Comparison of ENCODE assay signal across 14 cellular contexts in the genomic region with DNA sequence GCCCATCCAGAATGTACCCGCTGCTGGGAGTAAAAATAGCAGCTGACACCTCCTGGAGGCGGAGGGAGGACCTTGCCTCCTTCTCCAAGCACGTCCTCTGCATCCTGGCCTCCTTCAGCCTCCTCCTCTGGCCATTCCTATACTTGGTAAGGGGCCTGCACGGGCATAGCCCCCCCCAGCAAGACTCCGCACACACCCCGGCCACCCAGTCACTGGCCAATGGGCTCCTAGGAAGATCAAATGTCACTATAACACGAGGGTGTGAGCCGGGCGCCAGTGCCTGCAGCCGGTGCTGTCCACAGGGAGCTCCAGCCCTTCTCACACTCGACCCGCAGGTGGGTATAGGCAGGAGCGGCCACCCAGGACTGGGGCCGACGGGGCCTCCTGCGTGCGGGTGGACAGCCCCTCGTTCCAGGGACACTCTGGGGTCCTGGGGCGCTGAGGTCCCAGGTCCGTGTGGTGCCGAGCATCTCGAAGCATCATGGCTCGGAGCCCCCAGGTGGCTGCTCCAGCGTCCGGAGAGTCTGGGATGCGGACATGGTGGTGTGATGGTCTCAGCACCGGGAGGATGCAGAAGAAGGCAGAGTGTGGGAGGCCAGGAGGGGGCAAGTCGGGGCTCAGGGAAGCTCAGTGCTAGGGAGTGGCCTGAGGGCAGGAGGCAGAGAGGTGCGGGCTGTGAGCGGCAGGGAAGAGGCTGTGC. TPM values are rescaled to one million over a fixed set of nuclear protein-coding genes. Genes with fewer than 3 reads are reported as not detected.
DNase-seq lines count a peak whose midpoint lies in the region; ATAC-seq and TF ChIP-seq lines count a peak whose summit lies in the region.
"Had no signal": no experiment of that assay in that cellular context is flagged by ENCODE, and none has a peak within 500 bp of the region (broad histone marks: within the 10 kb centered on the region; RNA-seq: fewer than 3 reads in every experiment).

A gene (plus strand): TSS at position 276 of the 700 bp plus-strand sequence. CDS start 3,172 bp downstream, outside the sequence.

- H3K9ac ChIP-seq in H9 (ENCODE audit: extremely low read depth, insufficient read length, low read length): no peak within 1 kb of the TSS

- no peak within 1 kb of the TSS for H2BK120ac ChIP-seq in H9 (ENCODE audit: low read depth, low read length, poor library complexity, severe bottlenecking)

- H3K23me2 ChIP-seq in H9 (ENCODE audit: insufficient read length, low read depth, low read length, poor library complexity, severe bottlenecking): no peaks in the 10 kb centered on the region

- POLR2A ChIA-PET in activated naive CD8-positive, alpha-beta T cell treated with anti-CD3 and anti-CD28 coated beads, Interleukin-2, amount 10 ng/mL, durations not matched to agents 7 days and 5 days (lab: Charles Lee): interaction anchor here (1.0 to 3.6 kb wide), 3 partner anchors 16 to 30 kb away, joined by 3 to 31 read pairs (median 4); no protein-coding TSS in a partner anchor

- H4K20me1 ChIP-seq in H9 (ENCODE audit: control insufficient read depth, insufficient read depth, insufficient read length): no peaks in the 10 kb centered on the region

- H3K79me1 ChIP-seq in H9 (ENCODE audit: insufficient read depth, low read depth, low read length, poor library complexity, severe bottlenecking): no peaks in the 10 kb centered on the region

- no peak within 1 kb of the TSS; the same call in 1 of the 2 replicates for H3K14ac ChIP-seq in H9 (ENCODE audit: insufficient read depth, low read length)

- H3K18ac ChIP-seq in H9 (ENCODE audit: insufficient read length, low read depth, low read length): no peak within 1 kb of the TSS

- peak within 1 kb of the TSS; percentile 83 to 84 for H3K27ac ChIP-seq in uterus
- H3K27ac ChIP-seq in H9 (ENCODE audit: insufficient read length, low read depth, low read length): no peak within 1 kb of the TSS
- H3K27ac ChIP-seq: lower lobe of right lung had no signal

- H3K56ac ChIP-seq in H9 (ENCODE audit: insufficient read length, low read depth, low read length): no peak within 1 kb of the TSS

- no peak within 1 kb of the TSS for H4K5ac ChIP-seq in H9 (ENCODE audit: insufficient read length, low read depth, low read length)

- no peak within 1 kb of the TSS for H3K27ac Mint-ChIP-seq in activated naive CD8-positive, alpha-beta T cell treated with anti-CD3 and anti-CD28 coated beads, Interleukin-2, amount 10 ng/mL, durations not matched to agents 7 days and 5 days
- no peak within 1 kb of the TSS for H3K27ac Mint-ChIP-seq in activated naive CD8-positive, alpha-beta T cell treated with anti-CD3 and anti-CD28 coated beads for 36 hours
- H3K27ac Mint-ChIP-seq in chondrocyte (ENCODE audit: unreplicated experiment) (no peak within 1 kb of the TSS), mesothelial cell of epicardium (no peak within 1 kb of the TSS), H9 (no peak within 1 kb of the TSS)
- H3K27ac Mint-ChIP-seq: activated CD4-positive, alpha-beta memory T cell treated with anti-CD3 and anti-CD28 coated beads, Interleukin-2, amount 10 ng/mL, durations not matched to agents 7 days and 5 days had no signal

- no peak within 1 kb of the TSS for H4K8ac ChIP-seq in H9 (replicated peaks; ENCODE audit: insufficient read length, low read depth, low read length)

- peaks cover 5% of the 10 kb centered on the region for H3K36me3 Mint-ChIP-seq in activated naive CD8-positive, alpha-beta T cell treated with anti-CD3 and anti-CD28 coated beads, Interleukin-2, amount 10 ng/mL, durations not matched to agents 7 days and 5 days
- H3K36me3 Mint-ChIP-seq in activated naive CD8-positive, alpha-beta T cell treated with anti-CD3 and anti-CD28 coated beads for 36 hours: peaks cover 2% of the 10 kb centered on the region
- H3K36me3 Mint-ChIP-seq in chondrocyte (ENCODE audit: low read depth) (peaks cover 2% of the 10 kb centered on the region), mesothelial cell of epicardium (no peaks in the 10 kb centered on the region), H9 (ENCODE audit: insufficient read depth in 1 of 3, low read depth in 3 of 3) (no peaks in the 10 kb centered on the region; a peak in 1 of 7 replicates)

- H2BK12ac ChIP-seq in H9 (ENCODE audit: insufficient read length, low read depth, low read length): no peak within 1 kb of the TSS

- H3K4me1 Mint-ChIP-seq in activated naive CD8-positive, alpha-beta T cell treated with anti-CD3 and anti-CD28 coated beads, Interleukin-2, amount 10 ng/mL, durations not matched to agents 7 days and 5 days: peaks cover 7% of the 10 kb centered on the region
- peaks cover 7% of the 10 kb centered on the region for H3K4me1 Mint-ChIP-seq in activated naive CD8-positive, alpha-beta T cell treated with anti-CD3 and anti-CD28 coated beads for 36 hours
- H3K4me1 Mint-ChIP-seq in chondrocyte (ENCODE audit: low read depth): peaks cover 2% of the 10 kb centered on the region
- H3K4me1 Mint-ChIP-seq in mesothelial cell of epicardium: peaks cover 21% of the 10 kb centered on the region
- H3K4me1 Mint-ChIP-seq in H9: peaks cover 3 to 6% of the 10 kb centered on the region in 2 experiments; a peak in 3 of 4 replicates

- H3K4ac ChIP-seq in H9 (ENCODE audit: low read depth, low read length): no peak within 1 kb of the TSS

- no CpG with 5 or more reads among the region's 30 CpGs for WGBS in H9 (ENCODE audit: extremely low coverage, insufficient read length, low lambda C conversion rate)

- TF ChIP-seq CTCF in chondrocyte (IDR thresholded peaks at IDR 0.05) (peak; percentile 44), mesothelial cell of epicardium (IDR thresholded peaks at IDR 0.05; ENCODE audit: unreplicated experiment) (no peak), uterus (IDR thresholded peaks at IDR 0.05) (no peak), H9 (conservative IDR thresholded peaks at IDR 0.05) (no peak)

- H3K36me3 ChIP-seq in uterus: no peaks in the 10 kb centered on the region
- H3K36me3 ChIP-seq: lower lobe of right lung, tibial artery had no signal

- H3K4me3 ChIP-seq in uterus: no peak within 1 kb of the TSS
- H3K4me3 ChIP-seq: lower lobe of right lung, tibial artery had no signal

- H2AFZ ChIP-seq in H9 (ENCODE audit: low read length): no peak within 1 kb of the TSS

- no peak within 1 kb of the TSS for H2BK15ac ChIP-seq in H9 (ENCODE audit: low read depth, low read length)

- H3K27me3 Mint-ChIP-seq in activated naive CD8-positive, alpha-beta T cell treated with anti-CD3 and anti-CD28 coated beads, Interleukin-2, amount 10 ng/mL, durations not matched to agents 7 days and 5 days: no peaks in the 10 kb centered on the region
- peaks cover 3% of the 10 kb centered on the region for H3K27me3 Mint-ChIP-seq in activated naive CD8-positive, alpha-beta T cell treated with anti-CD3 and anti-CD28 coated beads for 36 hours
- H3K27me3 Mint-ChIP-seq in chondrocyte (ENCODE audit: low read depth) (no peaks in the 10 kb centered on the region), mesothelial cell of epicardium (ENCODE audit: low read depth) (peaks cover 3% of the 10 kb centered on the region), H9 (ENCODE audit: low read depth) (peaks cover 16% of the 10 kb centered on the region)

- H3K9me3 ChIP-seq in uterus (no peaks in the 10 kb centered on the region), H9 (ENCODE audit: control insufficient read depth, low read depth, low read length) (no peaks in the 10 kb centered on the region)
- H3K9me3 ChIP-seq: lower lobe of right lung, tibial artery had no signal

- no peaks in the 10 kb centered on the region for H3K27me3 ChIP-seq in uterus
- H3K27me3 ChIP-seq in H9 (ENCODE audit: insufficient read depth, low read length): no peaks in the 10 kb centered on the region

- H3K9me3 Mint-ChIP-seq in activated naive CD8-positive, alpha-beta T cell treated with anti-CD3 and anti-CD28 coated beads, Interleukin-2, amount 10 ng/mL, durations not matched to agents 7 days and 5 days: peaks cover 2% of the 10 kb centered on the region
- peaks cover 2% of the 10 kb centered on the region for H3K9me3 Mint-ChIP-seq in activated naive CD8-positive, alpha-beta T cell treated with anti-CD3 and anti-CD28 coated beads for 36 hours
- H3K9me3 Mint-ChIP-seq in chondrocyte (ENCODE audit: low read depth) (no peaks in the 10 kb centered on the region), mesothelial cell of epicardium (no peaks in the 10 kb centered on the region), H9 (peaks cover 3% of the 10 kb centered on the region in 2 experiments; a peak in 3 of 5 replicates)

- no peak within 1 kb of the TSS for H2BK5ac ChIP-seq in H9 (ENCODE audit: insufficient read length, low read length)

- no peak within 1 kb of the TSS for H3K4me3 Mint-ChIP-seq in activated naive CD8-positive, alpha-beta T cell treated with anti-CD3 and anti-CD28 coated beads, Interleukin-2, amount 10 ng/mL, durations not matched to agents 7 days and 5 days
- H3K4me3 Mint-ChIP-seq in activated naive CD8-positive, alpha-beta T cell treated with anti-CD3 and anti-CD28 coated beads for 36 hours: no peak within 1 kb of the TSS
- H3K4me3 Mint-ChIP-seq in chondrocyte (ENCODE audit: unreplicated experiment) (no peak within 1 kb of the TSS), mesothelial cell of epicardium (no peak within 1 kb of the TSS), H9 (no peak within 1 kb of the TSS)
- H3K4me3 Mint-ChIP-seq: activated CD4-positive, alpha-beta memory T cell treated with anti-CD3 and anti-CD28 coated beads, Interleukin-2, amount 10 ng/mL, durations not matched to agents 7 days and 5 days had no signal

- TF ChIP-seq POLR2A in uterus (IDR thresholded peaks at IDR 0.05): no peak

- H3K4me1 ChIP-seq in uterus: no peaks in the 10 kb centered on the region
- no peaks in the 10 kb centered on the region for H3K4me1 ChIP-seq in H9 (ENCODE audit: insufficient read depth, low read length)
- H3K4me1 ChIP-seq: lower lobe of right lung had no signal

- H3K23ac ChIP-seq in H9 (ENCODE audit: insufficient read length, low read depth, low read length): no peak within 1 kb of the TSS

- intact Hi-C loops in uterus (cut with DNase I; ENCODE audit: low total_unique reads): no loop called here

- H3K79me2 ChIP-seq in H9 (ENCODE audit: insufficient read depth, low read length): no peaks in the 10 kb centered on the region

- H3T11ph ChIP-seq in H9 (ENCODE audit: low read length): no peak within 1 kb of the TSS

- DNase-seq in activated naive CD8-positive, alpha-beta T cell treated with anti-CD3 and anti-CD28 coated beads, Interleukin-2, amount 10 ng/mL, durations not matched to agents 7 days and 5 days: no peak
- DNase-seq in activated naive CD8-positive, alpha-beta T cell treated with anti-CD3 and anti-CD28 coated beads for 36 hours: no peak
- DNase-seq in chondrocyte (ENCODE audit: low spot score) (peak; percentile 84), mesothelial cell of epicardium (ENCODE audit: low spot score in 2 of 2, unreplicated experiment in 2 of 2) (no peak), uterus (peak in 1 of 2 donors; percentile 30), H9 (no peak)
- no peak for DNase-seq in stimulated activated CD4-positive, alpha-beta T cell treated with anti-CD3 and anti-CD28 coated beads, Interleukin-4, amount 100 ng/mL, for 1 hour
- DNase-seq: activated CD4-positive, alpha-beta memory T cell treated with anti-CD3 and anti-CD28 coated beads, Interleukin-2, amount 10 ng/mL, durations not matched to agents 7 days and 5 days; activated gamma-delta T cell treated with Interleukin-2 at 50 U/mL for 16 hours; lower lobe of right lung; NCI-H524 treated with DMSO at 0.1 percent for 48 hours; T1000 had no signal

- no peak within 1 kb of the TSS for H4K91ac ChIP-seq in H9 (ENCODE audit: insufficient read length, low read depth, low read length)

- no peak within 1 kb of the TSS for H2AK5ac ChIP-seq in H9 (ENCODE audit: insufficient read length, low read length)

- ATAC-seq in activated naive CD8-positive, alpha-beta T cell treated with anti-CD3 and anti-CD28 coated beads, Interleukin-2, amount 10 ng/mL, durations not matched to agents 7 days and 5 days (ENCODE audit: low read depth): no peak
- no peak for ATAC-seq in GM19035 (IDR thresholded peaks at IDR 0.05; ENCODE audit: unreplicated experiment)
- ATAC-seq: lower lobe of right lung had no signal

- H2BK20ac ChIP-seq in H9 (ENCODE audit: low read depth, low read length, poor library complexity, severe bottlenecking): no peak within 1 kb of the TSS

- no peak within 1 kb of the TSS for H3K4me2 ChIP-seq in H9 (ENCODE audit: insufficient read depth, insufficient read length, low read length)

RNA-seq across cellular contexts. Expression of the gene that starts here (rescaled TPM):
- total RNA-seq in activated naive CD8-positive, alpha-beta T cell treated with anti-CD3 and anti-CD28 coated beads, Interleukin-2, amount 10 ng/mL, durations not matched to agents 7 days and 5 days: 10 to 100 TPM; 13.7 to 16.7 TPM
- total RNA-seq in activated naive CD8-positive, alpha-beta T cell treated with anti-CD3 and anti-CD28 coated beads for 36 hours: under 1 TPM; 0.50 to 0.54 TPM
- total RNA-seq in chondrocyte (0.51 to 1.3 TPM in 2 of 3 replicates, not detected in the other), mesothelial cell of epicardium (15.2 to 19.0 TPM (median 18.0 TPM) in 3 replicates), uterus (10 to 100 TPM in 2 of 4 donors, 1 to 10 TPM in 1, not detected in 1; 3.2 to 60.6 (median 29.3) TPM), H9 (2021) (not detected in 2 replicates)
